22 cellular contexts compared by ENCODE assay signal in the genomic region with DNA sequence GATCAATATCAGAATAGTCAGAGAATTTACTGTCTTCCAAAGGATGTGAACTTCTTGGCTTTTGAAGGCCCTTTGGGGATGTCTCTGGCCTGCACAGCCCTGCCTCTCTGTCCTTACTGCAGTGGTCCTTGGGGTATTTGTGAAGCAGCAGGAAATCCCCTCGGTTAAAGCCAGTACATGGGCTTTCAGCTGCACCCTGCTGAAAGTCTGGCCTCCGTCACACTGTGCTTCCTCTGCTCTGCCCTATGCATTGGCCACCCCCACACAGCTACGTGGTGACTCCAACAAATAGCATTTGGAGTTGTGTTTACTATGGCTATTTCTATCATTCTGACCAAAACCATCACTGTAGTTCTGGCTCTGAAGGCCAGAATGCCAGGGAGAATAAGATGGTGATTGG. TPM values are rescaled to one million over a fixed set of nuclear protein-coding genes. Genes with fewer than 3 reads are reported as not detected.
DNase-seq lines count a peak whose midpoint lies in the region; ATAC-seq, FAIRE-seq and TF ChIP-seq lines count a peak whose summit lies in the region.
"Had no signal": no experiment of that assay in that cellular context is flagged by ENCODE, and none has a peak within 500 bp of the region (broad histone marks: within the 10 kb centered on the region; RNA-seq: fewer than 3 reads in every experiment).

No MANE protein-coding gene starts in this region.

- no peak overlapping the region for H3K4me3 ChIP-seq in Peyer's patch
- H3K4me3 ChIP-seq: cardiac muscle cell, pancreas, upper lobe of left lung had no signal

- DNase-seq in GM12892 (ENCODE audit: insufficient read length) (no peak), substantia nigra (lab: John Stamatoyannopoulos, UW) (no peak), Peyer's patch (no peak)
- no peak for DNase-seq in NK-92 treated with Interleukin-12 subunit alpha and Interleukin-12 subunit beta, amount 100 ng/mL, for 24 hours (lab: John Stamatoyannopoulos, UW)
- DNase-seq in activated CD4-positive, alpha-beta T cell treated with anti-CD3 and anti-CD28 coated beads for 48 hours = no peak
- DNase-seq: activated CD4-positive, alpha-beta T cell treated with anti-CD3 and anti-CD28 coated beads, Interleukin-2, amount 10 ng/mL, durations not matched to agents 24 days and 14 days; activated naive CD8-positive, alpha-beta T cell treated with anti-CD3 and anti-CD28 coated beads, Interleukin-2, amount 10 ng/mL, durations not matched to agents 7 days and 5 days; activated T-cell treated with anti-CD3 and anti-CD28 coated beads, Interleukin-2, amount 50 U/mL, for 24 hours; effector memory CD4-positive, alpha-beta T cell; HCEC 1CT; NCI-H1436; NCI-H2227 treated with DMSO at 0.1 percent for 48 hours; pancreas; SIG-M5; upper lobe of left lung had no signal

- H3K4me1 ChIP-seq in Peyer's patch = no peaks in the 10 kb centered on the region
- H3K4me1 ChIP-seq: pancreas, upper lobe of left lung had no signal

- FAIRE-seq in GM12892 (lab: Jason Lieb, UNC) = peak; percentile 84
- FAIRE-seq: pancreas had no signal

- no peak for TF ChIP-seq CTCF in Peyer's patch (IDR thresholded peaks at IDR 0.05)

- no peak overlapping the region for H3K27ac ChIP-seq in substantia nigra (ENCODE audit: low read depth, low read length, poor library complexity, severe bottlenecking)
- no peak overlapping the region for H3K27ac ChIP-seq in Peyer's patch
- H3K27ac ChIP-seq: cardiac muscle cell, HL-60, KMS-11, pancreas, upper lobe of left lung had no signal

- no peaks in the 10 kb centered on the region for H3K27me3 ChIP-seq in Peyer's patch
- H3K27me3 ChIP-seq: cardiac muscle cell, pancreas, upper lobe of left lung had no signal

- no peaks in the 10 kb centered on the region for H3K36me3 ChIP-seq in Peyer's patch
- H3K36me3 ChIP-seq: cardiac muscle cell, pancreas, upper lobe of left lung had no signal

- no peaks in the 10 kb centered on the region for H3K9me3 ChIP-seq in Peyer's patch
- H3K9me3 ChIP-seq: pancreas, upper lobe of left lung had no signal

- ATAC-seq in GM19372 (IDR thresholded peaks at IDR 0.05; ENCODE audit: low read depth, unreplicated experiment) = peak; percentile 74
- ATAC-seq in HG02623 (IDR thresholded peaks at IDR 0.05; ENCODE audit: unreplicated experiment) = peak; percentile 73
- ATAC-seq in HG03378 (IDR thresholded peaks at IDR 0.05; ENCODE audit: unreplicated experiment) = peak; percentile 85
- ATAC-seq: left lobe of liver, pancreas had no signal

- TF ChIP-seq POLR2A in GM12892 (IDR thresholded peaks at IDR 0.05; ENCODE audit: low read depth, low read length) = no peak
- TF ChIP-seq POLR2A in Peyer's patch (IDR thresholded peaks at IDR 0.05) = no peak

RNA-seq across cellular contexts. Expression of gene SYCE1L, which starts 21.2 kb away (rescaled TPM):
- polyA plus RNA-seq in GM12892 (2012; ENCODE audit: missing spikeins) = not detected
- 1 to 10 TPM in 1 of 4 donors, not detected in 3; 1.9 TPM for total RNA-seq in Peyer's patch

RNA-seq across cellular contexts. Expression of gene MON1B, which starts 29.4 kb away (rescaled TPM):
- polyA plus RNA-seq in GM12892 (2012; ENCODE audit: missing spikeins) = 15.1 TPM
- total RNA-seq in Peyer's patch = 10 to 100 TPM; 20.6 to 59.4 (median 47.1) TPM
